Comparison of ENCODE assay signal across 20 cellular contexts in genomic region chr4:53913771-53914170, GRCh38.
DNase-seq lines count a peak whose midpoint lies in the region; ATAC-seq and TF ChIP-seq lines count a peak whose summit lies in the region.
"Had no signal": no experiment of that assay in that cellular context is flagged by ENCODE, and none has a peak within 500 bp of the region (broad histone marks: within the 10 kb centered on the region; RNA-seq: fewer than 3 reads in every experiment).

No MANE protein-coding gene starts in this region.

- DNase-seq in Caco-2 (no peak), RWPE2 (ENCODE audit: low spot score) (no peak), fibroblast of lung (ENCODE audit: low read depth in 2 of 2) (no peak), smooth muscle cell (lab: John Stamatoyannopoulos, UW; ENCODE audit: unreplicated experiment) (no peak), stomach (no peak)
- DNase-seq in stimulated activated CD4-positive, alpha-beta T cell treated with anti-CD3 and anti-CD28 coated beads, Interleukin-1b, Interleukin-23, amount 100 ng/mL, for 48 hours = no peak
- DNase-seq in activated T-helper 2 cell treated with anti-CD3 and anti-CD28 coated beads, Interferon-gamma antibody, Interleukin-2, Interleukin-4, amounts not matched to agents 10 μg/mL and 5 μg/mL and 100 μg/mL, durations not matched to agents 14 hours and 24 hours and 36 hours (ENCODE audit: low spot score) = no peak
- DNase-seq: BE2C, DMS153, DND-41, Karpas-422, NCI-H1105, NCI-H1436 treated with DMSO at 0.1 percent for 48 hours, NCI-H187 treated with DMSO at 0.1 percent for 48 hours, NCI-H2227 treated with DMSO at 0.1 percent for 48 hours, NCI-H526 treated with DMSO at 0.1 percent for 48 hours, SHP77 treated with DMSO at 0.1 percent for 48 hours had no signal

- H2AFZ ChIP-seq in fibroblast of lung (ENCODE audit: low read length) (no peak overlapping the region), smooth muscle cell (ENCODE audit: low read depth) (no peak overlapping the region)

- POLR2A ChIA-PET in Caco-2 (lab: Charles Lee) = no interaction called here

- no peak for TF ChIP-seq EP300 in stomach (IDR thresholded peaks at IDR 0.05)

- WGBS in smooth muscle cell (ENCODE audit: low lambda C conversion rate) = 96% methylated on average over 3 of the region's 3 CpGs
- WGBS in stomach, 5 donors = 87 to 99% (median 94%) methylated on average over 3 of the region's 3 CpGs

- H3K9me3 ChIP-seq in Caco-2 (no peaks in the 10 kb centered on the region), RWPE2 (ENCODE audit: severe bottlenecking) (no peaks in the 10 kb centered on the region), fibroblast of lung (ENCODE audit: control insufficient read depth, insufficient read depth, low read depth, low read length) (no peaks in the 10 kb centered on the region), smooth muscle cell (replicated peaks; ENCODE audit: low read depth) (no peaks in the 10 kb centered on the region), stomach (no peaks in the 10 kb centered on the region)
- H3K9me3 ChIP-seq: BE2C had no signal

- H3K27ac ChIP-seq in RWPE2 (ENCODE audit: poor library complexity, severe bottlenecking) = peak overlapping the region; percentile 74
- peak overlapping the region; percentile 35 for H3K27ac ChIP-seq in fibroblast of lung (ENCODE audit: insufficient read depth, low read length)
- peak overlapping the region; percentile 66 for H3K27ac ChIP-seq in smooth muscle cell (ENCODE audit: low read depth)
- no peak overlapping the region for H3K27ac ChIP-seq in stomach
- H3K27ac ChIP-seq: HL-60, RWPE1, SK-N-MC had no signal

- no TSS peak for BruUV-seq in Caco-2 (replicated peaks; lab: Mats Ljungman, UMichigan)

- H3K4me1 ChIP-seq in Caco-2 (peaks cover 28% of the 10 kb centered on the region), RWPE2 (ENCODE audit: insufficient read depth, poor library complexity, severe bottlenecking) (peaks cover 51% of the 10 kb centered on the region), fibroblast of lung (ENCODE audit: control insufficient read depth, extremely low read depth, insufficient read depth, low read length) (peaks cover 17% of the 10 kb centered on the region), smooth muscle cell (ENCODE audit: low read depth) (no peaks in the 10 kb centered on the region), stomach (peaks cover 0 to 7% (median 7%) of the 10 kb centered on the region in 4 donors)

- CTCF ChIA-PET in Caco-2 (lab: Charles Lee) = interaction anchor here (1.4 to 2.0 kb wide), 3 partner anchors 15 to 314 kb away, joined by 4 to 10 read pairs (median 4); no protein-coding TSS in a partner anchor

- intact Hi-C loops in Caco-2 (cut with micrococcal nuclease; ENCODE audit: unreplicated experiment) (no loop called here), stomach (cut with DNase I; ENCODE audit: low total_unique reads) (no loop called here)
- intact Hi-C loops in activated T-helper 2 cell treated with anti-CD3 and anti-CD28 coated beads, Interferon-gamma antibody, Interleukin-2, Interleukin-4, amounts not matched to agents 10 μg/mL and 5 μg/mL and 100 μg/mL, durations not matched to agents 14 hours and 24 hours and 36 hours (cut with micrococcal nuclease) = no loop called here

- no peak overlapping the region for H3K4me3 Mint-ChIP-seq in Caco-2 (ENCODE audit: unreplicated experiment)
- no peak overlapping the region for H3K4me3 Mint-ChIP-seq in activated T-helper 2 cell treated with anti-CD3 and anti-CD28 coated beads, Interferon-gamma antibody, Interleukin-2, Interleukin-4, amounts not matched to agents 10 μg/mL and 5 μg/mL and 100 μg/mL, durations not matched to agents 14 hours and 24 hours and 36 hours (ENCODE audit: low read depth)

- no peaks in the 10 kb centered on the region for H3K9me3 Mint-ChIP-seq in Caco-2 (ENCODE audit: unreplicated experiment)
- no peaks in the 10 kb centered on the region for H3K9me3 Mint-ChIP-seq in activated T-helper 2 cell treated with anti-CD3 and anti-CD28 coated beads, Interferon-gamma antibody, Interleukin-2, Interleukin-4, amounts not matched to agents 10 μg/mL and 5 μg/mL and 100 μg/mL, durations not matched to agents 14 hours and 24 hours and 36 hours

- H3K4me2 ChIP-seq in fibroblast of lung (ENCODE audit: extremely low read depth, insufficient read depth, low read length) (no peak overlapping the region), smooth muscle cell (no peak overlapping the region)

- TF ChIP-seq CTCF in Caco-2 (IDR thresholded peaks at IDR 0.05; ENCODE audit: insufficient read depth in 1 of 2, low read depth in 1 of 2, low read length in 1 of 2, severe bottlenecking in 1 of 2, unreplicated experiment in 1 of 2) (no peak), RWPE2 (IDR thresholded peaks at IDR 0.05; ENCODE audit: poor library complexity, severe bottlenecking) (no peak), fibroblast of lung (conservative IDR thresholded peaks at IDR 0.05 in 1 of 2, IDR thresholded peaks at IDR 0.05 in 1 of 2; ENCODE audit: low read depth in 1 of 2, low read length in 2 of 2) (no peak), smooth muscle cell (IDR thresholded peaks at IDR 0.05; ENCODE audit: borderline replicate concordance, insufficient read depth, poor library complexity, severe bottlenecking) (no peak), stomach (IDR thresholded peaks at IDR 0.05) (no peak)

- H3K27me3 ChIP-seq in Caco-2 (replicated peaks; ENCODE audit: control insufficient read depth, insufficient read depth, low read length) (no peaks in the 10 kb centered on the region), RWPE2 (ENCODE audit: insufficient read depth, poor library complexity, severe bottlenecking) (no peaks in the 10 kb centered on the region), fibroblast of lung (ENCODE audit: control insufficient read depth, insufficient read depth, low read length) (no peaks in the 10 kb centered on the region), smooth muscle cell (ENCODE audit: low read depth) (no peaks in the 10 kb centered on the region), stomach (peaks cover 0 to 30% (median 0%) of the 10 kb centered on the region in 3 donors)
- H3K27me3 ChIP-seq: BE2C had no signal

- no peak for ATAC-seq in RWPE2 (ENCODE audit: low read depth)

- H4K20me1 ChIP-seq in fibroblast of lung (ENCODE audit: control insufficient read depth, extremely low read depth, insufficient read depth, low read length) = no peaks in the 10 kb centered on the region
- no peaks in the 10 kb centered on the region for H4K20me1 ChIP-seq in smooth muscle cell (ENCODE audit: low read depth)

- H3K36me3 ChIP-seq in Caco-2 (ENCODE audit: control insufficient read depth, insufficient read depth, low read length) = no peaks in the 10 kb centered on the region
- H3K36me3 ChIP-seq in RWPE2 (ENCODE audit: low read depth) = no peaks in the 10 kb centered on the region
- H3K36me3 ChIP-seq in fibroblast of lung (ENCODE audit: control insufficient read depth, insufficient read depth, low read length) = no peaks in the 10 kb centered on the region
- H3K36me3 ChIP-seq in smooth muscle cell (ENCODE audit: low read depth) = no peaks in the 10 kb centered on the region
- H3K36me3 ChIP-seq in stomach = no peaks in the 10 kb centered on the region
- H3K36me3 ChIP-seq: BE2C had no signal

- no peak for TF ChIP-seq POLR2A in stomach (IDR thresholded peaks at IDR 0.05)

- H3K4me1 Mint-ChIP-seq in Caco-2 (ENCODE audit: low read depth, unreplicated experiment) = peaks cover 23% of the 10 kb centered on the region
- peaks cover 15% of the 10 kb centered on the region for H3K4me1 Mint-ChIP-seq in activated T-helper 2 cell treated with anti-CD3 and anti-CD28 coated beads, Interferon-gamma antibody, Interleukin-2, Interleukin-4, amounts not matched to agents 10 μg/mL and 5 μg/mL and 100 μg/mL, durations not matched to agents 14 hours and 24 hours and 36 hours (ENCODE audit: low read depth)

- peaks cover 5% of the 10 kb centered on the region for H3F3A ChIP-seq in smooth muscle cell (ENCODE audit: low read depth)

- no peaks in the 10 kb centered on the region for H3K27me3 Mint-ChIP-seq in Caco-2 (ENCODE audit: insufficient read depth, unreplicated experiment)
- H3K27me3 Mint-ChIP-seq in activated T-helper 2 cell treated with anti-CD3 and anti-CD28 coated beads, Interferon-gamma antibody, Interleukin-2, Interleukin-4, amounts not matched to agents 10 μg/mL and 5 μg/mL and 100 μg/mL, durations not matched to agents 14 hours and 24 hours and 36 hours (ENCODE audit: low read depth) = peaks cover 13% of the 10 kb centered on the region

- H3K9ac ChIP-seq in fibroblast of lung (ENCODE audit: insufficient read depth, low read length) = no peak overlapping the region
- H3K9ac ChIP-seq in smooth muscle cell (ENCODE audit: low read depth) = no peak overlapping the region

- H3K4me3 ChIP-seq in Caco-2 (ENCODE audit: low read depth, low read length) (no peak overlapping the region), RWPE2 (ENCODE audit: severe bottlenecking) (no peak overlapping the region), fibroblast of lung (replicated peaks in 1 of 4; ENCODE audit: control extremely low read depth in 1 of 4, insufficient read depth in 1 of 4, low read depth in 3 of 4, low read length in 4 of 4) (no peak overlapping the region), smooth muscle cell (no peak overlapping the region), stomach (no peak overlapping the region)
- H3K4me3 ChIP-seq: SK-N-MC had no signal

- peak overlapping the region; percentile 71 for H3K27ac Mint-ChIP-seq in Caco-2 (ENCODE audit: unreplicated experiment)
- no peak overlapping the region for H3K27ac Mint-ChIP-seq in activated T-helper 2 cell treated with anti-CD3 and anti-CD28 coated beads, Interferon-gamma antibody, Interleukin-2, Interleukin-4, amounts not matched to agents 10 μg/mL and 5 μg/mL and 100 μg/mL, durations not matched to agents 14 hours and 24 hours and 36 hours

- no peaks in the 10 kb centered on the region for H3K79me2 ChIP-seq in fibroblast of lung (ENCODE audit: control insufficient read depth, insufficient read depth, low read length)
- H3K79me2 ChIP-seq in smooth muscle cell (ENCODE audit: low read depth) = no peaks in the 10 kb centered on the region

- no peaks in the 10 kb centered on the region for H3K36me3 Mint-ChIP-seq in Caco-2 (ENCODE audit: insufficient read depth, unreplicated experiment)
- no peaks in the 10 kb centered on the region for H3K36me3 Mint-ChIP-seq in activated T-helper 2 cell treated with anti-CD3 and anti-CD28 coated beads, Interferon-gamma antibody, Interleukin-2, Interleukin-4, amounts not matched to agents 10 μg/mL and 5 μg/mL and 100 μg/mL, durations not matched to agents 14 hours and 24 hours and 36 hours (ENCODE audit: low read depth)

Comparison
In these comparisons a context has a peak if more than half of its experiments do, and no peak if none do; other contexts are left out.
1. H3K27ac ChIP-seq: peak in RWPE2 (single experiment), fibroblast of lung (single experiment) and smooth muscle cell (single experiment); none in stomach (0 of 5).